Comparison of ENCODE assay signal across 1 cellular context in the genomic region with DNA sequence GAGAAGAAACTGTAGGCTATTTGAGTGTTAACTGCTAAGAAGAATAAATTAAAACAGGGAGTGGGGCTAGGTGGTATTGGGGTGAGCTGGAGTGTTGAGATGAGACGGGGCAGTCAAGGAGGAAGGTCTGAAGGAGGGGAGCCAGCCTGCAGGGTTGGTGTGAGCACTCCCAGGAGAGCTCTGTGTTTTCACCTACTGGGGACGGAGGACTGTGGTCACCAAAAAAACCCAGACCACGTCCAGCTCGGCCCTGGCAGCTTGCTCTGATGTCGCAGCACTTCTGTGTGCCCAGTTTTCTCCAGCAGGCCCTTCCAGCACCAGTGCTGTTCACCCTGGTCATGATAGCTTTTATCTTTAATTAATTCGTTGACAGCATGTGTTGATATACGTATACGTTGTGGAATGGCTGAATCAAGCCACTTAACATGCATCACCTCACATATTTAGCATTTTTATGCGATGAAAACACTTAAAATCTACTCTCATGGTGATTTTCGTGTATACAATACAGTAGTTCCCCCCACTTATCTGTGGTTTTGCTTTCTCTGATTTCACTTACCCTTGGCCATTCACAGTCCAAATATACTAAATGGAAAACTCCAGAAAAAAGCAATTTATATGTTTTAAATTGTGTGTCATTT.
TF ChIP-seq lines count a peak whose summit lies in the region.

No MANE protein-coding gene starts in this region.

TF ChIP-seq in GM12878, 131 proteins besides CTCF, POLR2A, EP300 and RAD21:
- TF ChIP-seq, protein P1, sequence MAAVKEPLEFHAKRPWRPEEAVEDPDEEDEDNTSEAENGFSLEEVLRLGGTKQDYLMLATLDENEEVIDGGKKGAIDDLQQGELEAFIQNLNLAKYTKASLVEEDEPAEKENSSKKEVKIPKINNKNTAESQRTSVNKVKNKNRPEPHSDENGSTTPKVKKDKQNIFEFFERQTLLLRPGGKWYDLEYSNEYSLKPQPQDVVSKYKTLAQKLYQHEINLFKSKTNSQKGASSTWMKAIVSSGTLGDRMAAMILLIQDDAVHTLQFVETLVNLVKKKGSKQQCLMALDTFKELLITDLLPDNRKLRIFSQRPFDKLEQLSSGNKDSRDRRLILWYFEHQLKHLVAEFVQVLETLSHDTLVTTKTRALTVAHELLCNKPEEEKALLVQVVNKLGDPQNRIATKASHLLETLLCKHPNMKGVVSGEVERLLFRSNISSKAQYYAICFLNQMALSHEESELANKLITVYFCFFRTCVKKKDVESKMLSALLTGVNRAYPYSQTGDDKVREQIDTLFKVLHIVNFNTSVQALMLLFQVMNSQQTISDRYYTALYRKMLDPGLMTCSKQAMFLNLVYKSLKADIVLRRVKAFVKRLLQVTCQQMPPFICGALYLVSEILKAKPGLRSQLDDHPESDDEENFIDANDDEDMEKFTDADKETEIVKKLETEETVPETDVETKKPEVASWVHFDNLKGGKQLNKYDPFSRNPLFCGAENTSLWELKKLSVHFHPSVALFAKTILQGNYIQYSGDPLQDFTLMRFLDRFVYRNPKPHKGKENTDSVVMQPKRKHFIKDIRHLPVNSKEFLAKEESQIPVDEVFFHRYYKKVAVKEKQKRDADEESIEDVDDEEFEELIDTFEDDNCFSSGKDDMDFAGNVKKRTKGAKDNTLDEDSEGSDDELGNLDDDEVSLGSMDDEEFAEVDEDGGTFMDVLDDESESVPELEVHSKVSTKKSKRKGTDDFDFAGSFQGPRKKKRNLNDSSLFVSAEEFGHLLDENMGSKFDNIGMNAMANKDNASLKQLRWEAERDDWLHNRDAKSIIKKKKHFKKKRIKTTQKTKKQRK (IDR thresholded peaks at IDR 0.05; ENCODE audit: low read depth, low read length), result no peak
- TF ChIP-seq MXI1 (IDR thresholded peaks at IDR 0.05; ENCODE audit: low read depth, low read length) (no peak), SMAD5 (IDR thresholded peaks at IDR 0.05; ENCODE audit: low read depth) (no peak), PAX5 (IDR thresholded peaks at IDR 0.05; ENCODE audit: borderline replicate concordance, low read depth, low read length) (no peak), RAD51 (IDR thresholded peaks at IDR 0.05) (no peak), SIX5 (IDR thresholded peaks at IDR 0.05; ENCODE audit: low read depth, low read length, severe bottlenecking) (no peak), PML (IDR thresholded peaks at IDR 0.05; ENCODE audit: low read length) (no peak), TAF1 (IDR thresholded peaks at IDR 0.05; ENCODE audit: borderline replicate concordance, low read depth, low read length) (no peak), SUPT20H (IDR thresholded peaks at IDR 0.05; ENCODE audit: borderline replicate concordance, control insufficient read depth, low read depth, low read length) (no peak), IKZF2 (IDR thresholded peaks at IDR 0.05) (no peak), ZNF622 (IDR thresholded peaks at IDR 0.05) (no peak)
- TF ChIP-seq, protein P2, sequence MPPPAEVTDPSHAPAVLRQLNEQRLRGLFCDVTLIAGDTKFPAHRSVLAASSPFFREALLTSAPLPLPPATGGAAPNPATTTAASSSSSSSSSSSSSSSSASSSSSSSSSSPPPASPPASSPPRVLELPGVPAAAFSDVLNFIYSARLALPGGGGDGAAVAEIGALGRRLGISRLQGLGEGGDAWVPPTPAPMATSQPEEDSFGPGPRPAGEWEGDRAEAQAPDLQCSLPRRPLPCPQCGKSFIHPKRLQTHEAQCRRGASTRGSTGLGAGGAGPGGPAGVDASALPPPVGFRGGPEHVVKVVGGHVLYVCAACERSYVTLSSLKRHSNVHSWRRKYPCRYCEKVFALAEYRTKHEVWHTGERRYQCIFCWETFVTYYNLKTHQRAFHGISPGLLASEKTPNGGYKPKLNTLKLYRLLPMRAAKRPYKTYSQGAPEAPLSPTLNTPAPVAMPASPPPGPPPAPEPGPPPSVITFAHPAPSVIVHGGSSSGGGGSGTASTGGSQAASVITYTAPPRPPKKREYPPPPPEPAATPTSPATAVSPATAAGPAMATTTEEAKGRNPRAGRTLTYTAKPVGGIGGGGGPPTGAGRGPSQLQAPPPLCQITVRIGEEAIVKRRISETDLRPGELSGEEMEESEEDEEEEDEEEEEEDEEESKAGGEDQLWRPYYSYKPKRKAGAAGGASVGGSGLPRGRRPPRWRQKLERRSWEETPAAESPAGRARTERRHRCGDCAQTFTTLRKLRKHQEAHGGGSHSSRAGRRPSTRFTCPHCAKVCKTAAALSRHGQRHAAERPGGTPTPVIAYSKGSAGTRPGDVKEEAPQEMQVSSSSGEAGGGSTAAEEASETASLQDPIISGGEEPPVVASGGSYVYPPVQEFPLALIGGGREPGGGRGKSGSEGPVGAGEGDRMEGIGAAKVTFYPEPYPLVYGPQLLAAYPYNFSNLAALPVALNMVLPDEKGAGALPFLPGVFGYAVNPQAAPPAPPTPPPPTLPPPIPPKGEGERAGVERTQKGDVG (CRISPR knock-in tag; IDR thresholded peaks at IDR 0.05), result no peak
- TF ChIP-seq, protein P3, sequence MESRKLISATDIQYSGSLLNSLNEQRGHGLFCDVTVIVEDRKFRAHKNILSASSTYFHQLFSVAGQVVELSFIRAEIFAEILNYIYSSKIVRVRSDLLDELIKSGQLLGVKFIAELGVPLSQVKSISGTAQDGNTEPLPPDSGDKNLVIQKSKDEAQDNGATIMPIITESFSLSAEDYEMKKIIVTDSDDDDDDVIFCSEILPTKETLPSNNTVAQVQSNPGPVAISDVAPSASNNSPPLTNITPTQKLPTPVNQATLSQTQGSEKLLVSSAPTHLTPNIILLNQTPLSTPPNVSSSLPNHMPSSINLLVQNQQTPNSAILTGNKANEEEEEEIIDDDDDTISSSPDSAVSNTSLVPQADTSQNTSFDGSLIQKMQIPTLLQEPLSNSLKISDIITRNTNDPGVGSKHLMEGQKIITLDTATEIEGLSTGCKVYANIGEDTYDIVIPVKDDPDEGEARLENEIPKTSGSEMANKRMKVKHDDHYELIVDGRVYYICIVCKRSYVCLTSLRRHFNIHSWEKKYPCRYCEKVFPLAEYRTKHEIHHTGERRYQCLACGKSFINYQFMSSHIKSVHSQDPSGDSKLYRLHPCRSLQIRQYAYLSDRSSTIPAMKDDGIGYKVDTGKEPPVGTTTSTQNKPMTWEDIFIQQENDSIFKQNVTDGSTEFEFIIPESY (IDR thresholded peaks at IDR 0.05), result no peak
- TF ChIP-seq, protein P4, sequence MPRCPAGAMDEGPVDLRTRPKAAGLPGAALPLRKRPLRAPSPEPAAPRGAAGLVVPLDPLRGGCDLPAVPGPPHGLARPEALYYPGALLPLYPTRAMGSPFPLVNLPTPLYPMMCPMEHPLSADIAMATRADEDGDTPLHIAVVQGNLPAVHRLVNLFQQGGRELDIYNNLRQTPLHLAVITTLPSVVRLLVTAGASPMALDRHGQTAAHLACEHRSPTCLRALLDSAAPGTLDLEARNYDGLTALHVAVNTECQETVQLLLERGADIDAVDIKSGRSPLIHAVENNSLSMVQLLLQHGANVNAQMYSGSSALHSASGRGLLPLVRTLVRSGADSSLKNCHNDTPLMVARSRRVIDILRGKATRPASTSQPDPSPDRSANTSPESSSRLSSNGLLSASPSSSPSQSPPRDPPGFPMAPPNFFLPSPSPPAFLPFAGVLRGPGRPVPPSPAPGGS (IDR thresholded peaks at IDR 0.05; ENCODE audit: borderline replicate concordance, insufficient read depth, low read depth, low read length, poor library complexity, severe bottlenecking), result no peak
- TF ChIP-seq, protein P5, sequence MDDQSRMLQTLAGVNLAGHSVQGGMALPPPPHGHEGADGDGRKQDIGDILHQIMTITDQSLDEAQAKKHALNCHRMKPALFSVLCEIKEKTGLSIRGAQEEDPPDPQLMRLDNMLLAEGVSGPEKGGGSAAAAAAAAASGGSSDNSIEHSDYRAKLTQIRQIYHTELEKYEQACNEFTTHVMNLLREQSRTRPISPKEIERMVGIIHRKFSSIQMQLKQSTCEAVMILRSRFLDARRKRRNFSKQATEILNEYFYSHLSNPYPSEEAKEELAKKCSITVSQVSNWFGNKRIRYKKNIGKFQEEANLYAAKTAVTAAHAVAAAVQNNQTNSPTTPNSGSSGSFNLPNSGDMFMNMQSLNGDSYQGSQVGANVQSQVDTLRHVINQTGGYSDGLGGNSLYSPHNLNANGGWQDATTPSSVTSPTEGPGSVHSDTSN (IDR thresholded peaks at IDR 0.05; ENCODE audit: insufficient replicate concordance, low read depth, low read length), result no peak
- TF ChIP-seq, protein P6, sequence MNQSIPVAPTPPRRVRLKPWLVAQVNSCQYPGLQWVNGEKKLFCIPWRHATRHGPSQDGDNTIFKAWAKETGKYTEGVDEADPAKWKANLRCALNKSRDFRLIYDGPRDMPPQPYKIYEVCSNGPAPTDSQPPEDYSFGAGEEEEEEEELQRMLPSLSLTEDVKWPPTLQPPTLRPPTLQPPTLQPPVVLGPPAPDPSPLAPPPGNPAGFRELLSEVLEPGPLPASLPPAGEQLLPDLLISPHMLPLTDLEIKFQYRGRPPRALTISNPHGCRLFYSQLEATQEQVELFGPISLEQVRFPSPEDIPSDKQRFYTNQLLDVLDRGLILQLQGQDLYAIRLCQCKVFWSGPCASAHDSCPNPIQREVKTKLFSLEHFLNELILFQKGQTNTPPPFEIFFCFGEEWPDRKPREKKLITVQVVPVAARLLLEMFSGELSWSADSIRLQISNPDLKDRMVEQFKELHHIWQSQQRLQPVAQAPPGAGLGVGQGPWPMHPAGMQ (IDR thresholded peaks at IDR 0.05; ENCODE audit: borderline replicate concordance), result no peak
- TF ChIP-seq, protein P7, sequence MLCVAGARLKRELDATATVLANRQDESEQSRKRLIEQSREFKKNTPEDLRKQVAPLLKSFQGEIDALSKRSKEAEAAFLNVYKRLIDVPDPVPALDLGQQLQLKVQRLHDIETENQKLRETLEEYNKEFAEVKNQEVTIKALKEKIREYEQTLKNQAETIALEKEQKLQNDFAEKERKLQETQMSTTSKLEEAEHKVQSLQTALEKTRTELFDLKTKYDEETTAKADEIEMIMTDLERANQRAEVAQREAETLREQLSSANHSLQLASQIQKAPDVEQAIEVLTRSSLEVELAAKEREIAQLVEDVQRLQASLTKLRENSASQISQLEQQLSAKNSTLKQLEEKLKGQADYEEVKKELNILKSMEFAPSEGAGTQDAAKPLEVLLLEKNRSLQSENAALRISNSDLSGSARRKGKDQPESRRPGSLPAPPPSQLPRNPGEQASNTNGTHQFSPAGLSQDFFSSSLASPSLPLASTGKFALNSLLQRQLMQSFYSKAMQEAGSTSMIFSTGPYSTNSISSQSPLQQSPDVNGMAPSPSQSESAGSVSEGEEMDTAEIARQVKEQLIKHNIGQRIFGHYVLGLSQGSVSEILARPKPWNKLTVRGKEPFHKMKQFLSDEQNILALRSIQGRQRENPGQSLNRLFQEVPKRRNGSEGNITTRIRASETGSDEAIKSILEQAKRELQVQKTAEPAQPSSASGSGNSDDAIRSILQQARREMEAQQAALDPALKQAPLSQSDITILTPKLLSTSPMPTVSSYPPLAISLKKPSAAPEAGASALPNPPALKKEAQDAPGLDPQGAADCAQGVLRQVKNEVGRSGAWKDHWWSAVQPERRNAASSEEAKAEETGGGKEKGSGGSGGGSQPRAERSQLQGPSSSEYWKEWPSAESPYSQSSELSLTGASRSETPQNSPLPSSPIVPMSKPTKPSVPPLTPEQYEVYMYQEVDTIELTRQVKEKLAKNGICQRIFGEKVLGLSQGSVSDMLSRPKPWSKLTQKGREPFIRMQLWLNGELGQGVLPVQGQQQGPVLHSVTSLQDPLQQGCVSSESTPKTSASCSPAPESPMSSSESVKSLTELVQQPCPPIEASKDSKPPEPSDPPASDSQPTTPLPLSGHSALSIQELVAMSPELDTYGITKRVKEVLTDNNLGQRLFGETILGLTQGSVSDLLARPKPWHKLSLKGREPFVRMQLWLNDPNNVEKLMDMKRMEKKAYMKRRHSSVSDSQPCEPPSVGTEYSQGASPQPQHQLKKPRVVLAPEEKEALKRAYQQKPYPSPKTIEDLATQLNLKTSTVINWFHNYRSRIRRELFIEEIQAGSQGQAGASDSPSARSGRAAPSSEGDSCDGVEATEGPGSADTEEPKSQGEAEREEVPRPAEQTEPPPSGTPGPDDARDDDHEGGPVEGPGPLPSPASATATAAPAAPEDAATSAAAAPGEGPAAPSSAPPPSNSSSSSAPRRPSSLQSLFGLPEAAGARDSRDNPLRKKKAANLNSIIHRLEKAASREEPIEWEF (IDR thresholded peaks at IDR 0.05; ENCODE audit: insufficient replicate concordance, low read depth, low read length), result no peak
- TF ChIP-seq, protein P8, sequence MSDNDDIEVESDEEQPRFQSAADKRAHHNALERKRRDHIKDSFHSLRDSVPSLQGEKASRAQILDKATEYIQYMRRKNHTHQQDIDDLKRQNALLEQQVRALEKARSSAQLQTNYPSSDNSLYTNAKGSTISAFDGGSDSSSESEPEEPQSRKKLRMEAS (IDR thresholded peaks at IDR 0.05; ENCODE audit: low read depth, low read length), result no peak
